In genomic region chr3:9036327-9037112, GRCh38 we compare ENCODE assay signal across 11 cellular contexts.
A peak's percentile ranks its signal among the peaks of the same experiment; 100 is the strongest.
DNase-seq lines count a peak whose midpoint lies in the region; ATAC-seq and TF ChIP-seq lines count a peak whose summit lies in the region.
"Had no signal": no experiment of that assay in that cellular context is flagged by ENCODE, and none has a peak within 500 bp of the region (broad histone marks: within the 10 kb centered on the region; RNA-seq: fewer than 3 reads in every experiment).

No MANE protein-coding gene starts in this region.

- WGBS in lower leg skin, 2 donors = 15 to 23% methylated on average over 9 of the region's 9 CpGs
- 55 to 65% methylated on average over 6 to 9 of the region's 9 CpGs for WGBS in transverse colon (ENCODE audit: low coverage in 1 of 2), 2 donors

- H3K4me3 ChIP-seq in lower leg skin (ENCODE audit: low read depth, poor library complexity, severe bottlenecking) = no peak overlapping the region
- no peak overlapping the region for H3K4me3 ChIP-seq in transverse colon
- H3K4me3 ChIP-seq: right lobe of liver had no signal

- peaks cover 0 to 17% (median 2%) of the 10 kb centered on the region in 4 donors for H3K4me1 ChIP-seq in transverse colon
- H3K4me1 ChIP-seq: right lobe of liver had no signal

- intact Hi-C loops in lower leg skin (cut with DNase I; ENCODE audit: low total_unique reads) (no loop called here), transverse colon (cut with DNase I; ENCODE audit: low total_unique reads) (no loop called here)

- H3K27ac ChIP-seq in cingulate gyrus (ENCODE audit: low read depth, low read length) (peak overlapping the region; percentile 7), transverse colon (peak overlapping the region; percentile 31 to 70 (median 54))
- H3K27ac ChIP-seq: KMS-11, right lobe of liver had no signal

- no peaks in the 10 kb centered on the region for H3K9me3 ChIP-seq in transverse colon
- H3K9me3 ChIP-seq: right lobe of liver had no signal

- TF ChIP-seq POLR2A in lower leg skin (IDR thresholded peaks at IDR 0.05) (no peak), transverse colon (IDR thresholded peaks at IDR 0.05) (no peak)

- TF ChIP-seq CTCF in lower leg skin (IDR thresholded peaks at IDR 0.05) (no peak), transverse colon (IDR thresholded peaks at IDR 0.05) (no peak)

- no peaks in the 10 kb centered on the region for H3K27me3 ChIP-seq in transverse colon
- H3K27me3 ChIP-seq: right lobe of liver had no signal

- TF ChIP-seq EP300 in transverse colon (IDR thresholded peaks at IDR 0.05; ENCODE audit: low read depth) = no peak

- DNase-seq in KBM-7 = peak; percentile 51
- DNase-seq in lower leg skin (ENCODE audit: low spot score in 2 of 2) = peak; percentile 48 to 90
- peak; percentile 56 for DNase-seq in transverse colon
- DNase-seq in NCI-H2171 (lab: John Stamatoyannopoulos, UW) = no peak
- DNase-seq: activated effector memory CD4-positive, alpha-beta T cell treated with anti-CD3 and anti-CD28 coated beads, Interleukin-2, amount 50 U/mL, for 16 hours; islet precursor cell; right lobe of liver had no signal

- in situ Hi-C loops in KBM-7 (cut with MboI; ENCODE audit: low pct_unique_long_range_greater_than_20kb, low sequenced_read_pairs) (no loop called here), transverse colon (cut with MboI; ENCODE audit: low pct_ligation_motif_present in 1 of 4, low pct_unique_long_range_greater_than_20kb in 1 of 4, low sequenced_read_pairs in 3 of 4) (no loop called here)

- H3K36me3 ChIP-seq in transverse colon = no peaks in the 10 kb centered on the region
- H3K36me3 ChIP-seq: right lobe of liver had no signal

- ATAC-seq in GM21528 (IDR thresholded peaks at IDR 0.05; ENCODE audit: low FRiP score, unreplicated experiment) = no peak
- no peak for ATAC-seq in HG03432 (IDR thresholded peaks at IDR 0.05; ENCODE audit: unreplicated experiment)
